In genomic region chr14:95156765-95157194, GRCh38 we compare ENCODE assay signal across 8 cellular contexts.
DNase-seq lines count a peak whose midpoint lies in the region; ATAC-seq and FAIRE-seq lines count a peak whose summit lies in the region.

No MANE protein-coding gene starts in this region.

- FAIRE-seq in GM19239 (lab: Jason Lieb, UNC) = no peak

- peak; percentile 65 for DNase-seq in AG08396 (ENCODE audit: low spot score)
- peak; percentile 16 for DNase-seq in GM19239 (ENCODE audit: insufficient read length, low spot score)
- DNase-seq in T-helper 9 cell = peak; percentile 16
- DNase-seq in caudate nucleus (lab: John Stamatoyannopoulos, UW) = peak in 24 of 61 donors; percentile 14 to 70 (median 44)
- peak; percentile 69 for DNase-seq in left kidney (ENCODE audit: low read depth, low spot score)
- peak; percentile 25 for DNase-seq in stimulated activated CD4-positive, alpha-beta T cell treated with anti-CD3 and anti-CD28 coated beads, Interleukin-4, amount 100 ng/mL, for 24 hours
- no peak for DNase-seq in AML-193 (lab: John Stamatoyannopoulos, UW)

- ATAC-seq in HG03342 (IDR thresholded peaks at IDR 0.05; ENCODE audit: unreplicated experiment) = peak; percentile 26

- H3K27ac ChIP-seq in caudate nucleus (ENCODE audit: low read depth, low read length) = peak overlapping the region; percentile 89

Comparison
In these comparisons a context has a peak if more than half of its experiments do, and no peak if none do; other contexts are left out.
1. DNase-seq: peak in AG08396 (single experiment), GM19239 (single experiment), T-helper 9 cell (single experiment), left kidney (single experiment) and stimulated activated CD4-positive, alpha-beta T cell treated with anti-CD3 and anti-CD28 coated beads, Interleukin-4, amount 100 ng/mL, for 24 hours (single experiment); none in AML-193 (0 of 2).